ENCODE assay signal across 8 cellular contexts in the genomic region with DNA sequence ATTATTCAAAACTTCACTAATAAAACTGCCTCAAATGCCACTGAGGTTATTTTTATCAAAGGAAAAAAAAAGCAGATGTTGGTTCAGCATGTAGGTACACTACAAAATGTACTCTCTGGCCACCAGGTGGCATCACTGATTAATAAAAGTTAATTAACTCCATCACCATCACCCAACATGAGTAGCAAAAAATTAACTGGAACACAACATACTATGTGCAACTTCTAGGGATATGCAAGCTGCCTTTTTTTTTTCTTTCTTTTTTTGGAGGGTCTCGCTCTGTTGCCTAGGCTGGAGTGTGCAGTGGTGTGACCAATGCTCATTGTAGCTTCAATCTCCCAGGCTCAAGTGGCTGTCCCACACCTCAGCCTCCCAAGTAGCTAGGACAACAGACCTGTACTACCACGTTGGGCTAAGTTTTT. TPM values are rescaled to one million over a fixed set of nuclear protein-coding genes. Genes with fewer than 3 reads are reported as not detected.
DNase-seq lines count a peak whose midpoint lies in the region; ATAC-seq and TF ChIP-seq lines count a peak whose summit lies in the region.

No MANE protein-coding gene starts in this region.

- intact Hi-C loops in right lobe of liver (cut with DNase I): loop anchor here (10.0 kb wide), 2 partner anchors 218 to 418 kb away; no protein-coding TSS in a partner anchor

- H3K4me1 ChIP-seq in right lobe of liver: peaks cover 0 to 4% (median 0%) of the 10 kb centered on the region in 4 donors

- 21% methylated on average over 2 of the region's 2 CpGs for WGBS in right lobe of liver (ENCODE audit: insufficient coverage, low coverage, low lambda C conversion rate, missing lambda C conversion rate)

- ATAC-seq in GM18511 (IDR thresholded peaks at IDR 0.05; ENCODE audit: unreplicated experiment) (peak; percentile 89), HG03175 (IDR thresholded peaks at IDR 0.05; ENCODE audit: unreplicated experiment) (peak; percentile 75), right lobe of liver (peak; percentile 87 to 96 (median 90))

- TF ChIP-seq CTCF in AG04449 (IDR thresholded peaks at IDR 0.05; ENCODE audit: insufficient read depth, low read length, missing control alignments) (peak; percentile 35), coronary artery (IDR thresholded peaks at IDR 0.05) (peak; percentile 36), right lobe of liver (IDR thresholded peaks at IDR 0.05) (peak; percentile 70 to 90 (median 74))

- CTCF ChIA-PET in AG04449 (lab: Yijun Ruan, JAX): interaction anchor here (0.7 to 3.8 kb wide), 55 partner anchors 9 to 467 kb away, joined by 3 to 142 read pairs (median 5); a partner anchor contains a TSS

- DNase-seq in AG04449 (ENCODE audit: low read depth, low spot score) (no peak), NCI-H345 (lab: John Stamatoyannopoulos, UW) (peak; percentile 50), coronary artery (ENCODE audit: low spot score) (no peak), right lobe of liver (peak in 2 of 3 donors; percentile 35 to 64)
- peak; percentile 37 for DNase-seq in activated CD4-positive, CD25-positive, alpha-beta regulatory T cell treated with anti-CD3 and anti-CD28 coated beads, Interleukin-2, amount 50 U/mL, for 72 hours
- peak; percentile 50 for DNase-seq in stimulated activated CD8-positive, alpha-beta memory T cell treated with anti-CD3 and anti-CD28 coated beads, Interleukin-12 subunit alpha, Interleukin-12 subunit beta, amount 100 ng/mL, for 1 hour (ENCODE audit: low read depth)

- H3K9me3 ChIP-seq in right lobe of liver: no peaks in the 10 kb centered on the region

- POLR2A ChIA-PET in AG04449 (lab: Yijun Ruan, JAX): no interaction called here

- H3K27ac ChIP-seq in coronary artery: no peak overlapping the region
- H3K27ac ChIP-seq in right lobe of liver: no peak overlapping the region

- no peaks in the 10 kb centered on the region for H3K27me3 ChIP-seq in right lobe of liver

- no peak overlapping the region for H3K4me3 ChIP-seq in AG04449 (ENCODE audit: low read depth, low read length)
- no peak overlapping the region for H3K4me3 ChIP-seq in coronary artery
- no peak overlapping the region for H3K4me3 ChIP-seq in right lobe of liver

- no peaks in the 10 kb centered on the region for H3K36me3 ChIP-seq in right lobe of liver

- no peak for TF ChIP-seq POLR2A in right lobe of liver (IDR thresholded peaks at IDR 0.05)

RNA-seq across cellular contexts. Expression of a gene that starts 43.8 kb away (rescaled TPM):
- 10 to 100 TPM; 19.0 to 40.2 (median 21.1) TPM for total RNA-seq in right lobe of liver

Comparison
In these comparisons a context has a peak if more than half of its experiments do, and no peak if none do; other contexts are left out.
1. DNase-seq: peak in NCI-H345 (single experiment), activated CD4-positive, CD25-positive, alpha-beta regulatory T cell treated with anti-CD3 and anti-CD28 coated beads, Interleukin-2, amount 50 U/mL, for 72 hours (single experiment), right lobe of liver (2 of 3) and stimulated activated CD8-positive, alpha-beta memory T cell treated with anti-CD3 and anti-CD28 coated beads, Interleukin-12 subunit alpha, Interleukin-12 subunit beta, amount 100 ng/mL, for 1 hour (single experiment); none in AG04449 (single experiment) and coronary artery (single experiment).
2. Peak in every context shown above with its lines, with median percentiles within 50 percentile points of each other: CTCF ChIP-seq and ATAC-seq.